Comparison of ENCODE assay signal across 1 cellular context in genomic region chr3:64063207-64063981, GRCh38.
TF ChIP-seq lines count a peak whose summit lies in the region.

No MANE protein-coding gene starts in this region.

TF ChIP-seq in WTC11, 78 proteins besides CTCF, POLR2A, EP300 and RAD21 (continued from another document):
- no peak for TF ChIP-seq ZNF532 (CRISPR knock-in tag; IDR thresholded peaks at IDR 0.05; ENCODE audit: borderline replicate concordance)
- no peak for TF ChIP-seq RORB (CRISPR knock-in tag; IDR thresholded peaks at IDR 0.05)
- TF ChIP-seq CBFB (CRISPR knock-in tag; IDR thresholded peaks at IDR 0.05; ENCODE audit: low read depth) = no peak
- TF ChIP-seq PRRX2 (CRISPR knock-in tag; IDR thresholded peaks at IDR 0.05) = no peak
- no peak for TF ChIP-seq MXD4 (CRISPR knock-in tag; IDR thresholded peaks at IDR 0.05; ENCODE audit: borderline replicate concordance)
- TF ChIP-seq, protein P1, sequence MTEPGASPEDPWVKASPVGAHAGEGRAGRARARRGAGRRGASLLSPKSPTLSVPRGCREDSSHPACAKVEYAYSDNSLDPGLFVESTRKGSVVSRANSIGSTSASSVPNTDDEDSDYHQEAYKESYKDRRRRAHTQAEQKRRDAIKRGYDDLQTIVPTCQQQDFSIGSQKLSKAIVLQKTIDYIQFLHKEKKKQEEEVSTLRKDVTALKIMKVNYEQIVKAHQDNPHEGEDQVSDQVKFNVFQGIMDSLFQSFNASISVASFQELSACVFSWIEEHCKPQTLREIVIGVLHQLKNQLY (CRISPR knock-in tag; IDR thresholded peaks at IDR 0.05) = no peak
- TF ChIP-seq ZNF232 (CRISPR knock-in tag; IDR thresholded peaks at IDR 0.05) = no peak
- TF ChIP-seq USF2 (CRISPR knock-in tag; IDR thresholded peaks at IDR 0.05) = no peak
- no peak for TF ChIP-seq NR1H2 (CRISPR knock-in tag; IDR thresholded peaks at IDR 0.05)
- TF ChIP-seq CREB1 (CRISPR knock-in tag; IDR thresholded peaks at IDR 0.05) = no peak
- no peak for TF ChIP-seq ZBTB21 (CRISPR knock-in tag; IDR thresholded peaks at IDR 0.05; ENCODE audit: borderline replicate concordance)
- TF ChIP-seq, protein P2, sequence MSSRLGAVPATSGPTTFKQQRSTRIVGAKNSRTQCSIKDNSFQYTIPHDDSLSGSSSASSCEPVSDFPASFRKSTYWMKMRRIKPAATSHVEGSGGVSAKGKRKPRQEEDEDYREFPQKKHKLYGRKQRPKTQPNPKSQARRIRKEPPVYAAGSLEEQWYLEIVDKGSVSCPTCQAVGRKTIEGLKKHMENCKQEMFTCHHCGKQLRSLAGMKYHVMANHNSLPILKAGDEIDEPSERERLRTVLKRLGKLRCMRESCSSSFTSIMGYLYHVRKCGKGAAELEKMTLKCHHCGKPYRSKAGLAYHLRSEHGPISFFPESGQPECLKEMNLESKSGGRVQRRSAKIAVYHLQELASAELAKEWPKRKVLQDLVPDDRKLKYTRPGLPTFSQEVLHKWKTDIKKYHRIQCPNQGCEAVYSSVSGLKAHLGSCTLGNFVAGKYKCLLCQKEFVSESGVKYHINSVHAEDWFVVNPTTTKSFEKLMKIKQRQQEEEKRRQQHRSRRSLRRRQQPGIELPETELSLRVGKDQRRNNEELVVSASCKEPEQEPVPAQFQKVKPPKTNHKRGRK (CRISPR knock-in tag; IDR thresholded peaks at IDR 0.05; ENCODE audit: borderline replicate concordance) = no peak
- no peak for TF ChIP-seq STAT6 (CRISPR knock-in tag; conservative IDR thresholded peaks at IDR 0.05; ENCODE audit: low read depth)
- no peak for TF ChIP-seq TEAD4 (CRISPR knock-in tag; IDR thresholded peaks at IDR 0.05)
- TF ChIP-seq ZNF317 (CRISPR knock-in tag; IDR thresholded peaks at IDR 0.05; ENCODE audit: borderline replicate concordance, low read depth) = no peak
- TF ChIP-seq EMX1 (CRISPR knock-in tag; IDR thresholded peaks at IDR 0.05) = no peak
- no peak for TF ChIP-seq CREM (CRISPR knock-in tag; IDR thresholded peaks at IDR 0.05)
